15 cellular contexts compared by ENCODE assay signal in the genomic region with DNA sequence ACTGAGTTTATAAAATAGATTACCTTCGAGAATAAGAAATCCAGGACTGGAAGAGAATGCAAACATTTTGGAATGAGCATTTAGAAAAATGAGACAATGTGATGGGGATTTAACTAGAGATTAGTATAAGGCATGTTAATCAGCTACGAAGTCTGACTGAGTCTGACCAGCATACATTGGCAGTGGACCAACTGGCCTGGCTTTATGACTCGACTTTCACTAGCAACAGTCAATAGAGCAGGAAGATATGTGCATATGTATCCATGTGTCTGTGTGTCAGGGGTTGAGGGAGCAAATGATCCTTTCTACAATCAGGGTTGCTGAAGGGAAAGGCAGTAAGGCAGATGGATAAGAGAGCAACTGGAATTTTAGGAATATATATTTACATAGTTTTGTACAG.
DNase-seq lines count a peak whose midpoint lies in the region; ATAC-seq and TF ChIP-seq lines count a peak whose summit lies in the region.
"Had no signal": no experiment of that assay in that cellular context is flagged by ENCODE, and none has a peak within 500 bp of the region (broad histone marks: within the 10 kb centered on the region; RNA-seq: fewer than 3 reads in every experiment).

No MANE protein-coding gene starts in this region.

- no CpG with 5 or more reads among the region's 3 CpGs for WGBS in IMR-90 (ENCODE audit: extremely low coverage in 2 of 2, insufficient read length in 1 of 2), 2 experiments
- WGBS in sigmoid colon, 2 donors, result 52 to 65% methylated on average over 3 of the region's 3 CpGs

- no peak overlapping the region for H2AK5ac ChIP-seq in IMR-90 (ENCODE audit: low read depth, low read length)

- no peak overlapping the region for H3K18ac ChIP-seq in IMR-90 (ENCODE audit: low read depth, low read length)

- BruUV-seq in IMR-90 (replicated peaks; lab: Mats Ljungman, UMichigan), result no TSS peak

- no peak overlapping the region for H4K91ac ChIP-seq in IMR-90 (ENCODE audit: insufficient read depth, low read depth, low read length)

- H2BK20ac ChIP-seq in IMR-90 (ENCODE audit: low read depth, low read length), result peak overlapping the region; percentile 1; the same call in 1 of the 2 replicates

- no peaks in the 10 kb centered on the region for H3K36me3 ChIP-seq in BE2C
- no peaks in the 10 kb centered on the region for H3K36me3 ChIP-seq in IMR-90 (ENCODE audit: control insufficient read depth, insufficient read depth, low read length)
- no peaks in the 10 kb centered on the region for H3K36me3 ChIP-seq in adipocyte (ENCODE audit: control insufficient read depth, insufficient read depth, low read length, severe bottlenecking)
- H3K36me3 ChIP-seq in sigmoid colon, result no peaks in the 10 kb centered on the region
- H3K36me3 ChIP-seq: suprapubic skin had no signal

- no peak for TF ChIP-seq RAD21 in IMR-90 (IDR thresholded peaks at IDR 0.05; ENCODE audit: low read length)

- no peaks in the 10 kb centered on the region for H3K4me1 Mint-ChIP-seq in activated CD8-positive, alpha-beta T cell treated with anti-CD3 and anti-CD28 coated beads, Interleukin-2, amount 10 ng/mL, durations not matched to agents 7 days and 5 days (ENCODE audit: low read depth)
- H3K4me1 Mint-ChIP-seq: activated B cell treated with CpG ODN at 0.5 μM for 24 hours had no signal

- no peak overlapping the region for H4K8ac ChIP-seq in IMR-90 (ENCODE audit: low read depth in 2 of 2, low read length in 2 of 2)

- no peaks in the 10 kb centered on the region; the same call in 1 of the 2 replicates for H3K9me3 ChIP-seq in BE2C
- no peaks in the 10 kb centered on the region for H3K9me3 ChIP-seq in IMR-90 (ENCODE audit: control insufficient read depth, insufficient read depth, low read length)
- H3K9me3 ChIP-seq in adipocyte (ENCODE audit: control insufficient read depth, low read length), result no peaks in the 10 kb centered on the region
- no peaks in the 10 kb centered on the region for H3K9me3 ChIP-seq in sigmoid colon
- H3K9me3 ChIP-seq: suprapubic skin had no signal

- H3K27me3 Mint-ChIP-seq in activated CD8-positive, alpha-beta T cell treated with anti-CD3 and anti-CD28 coated beads, Interleukin-2, amount 10 ng/mL, durations not matched to agents 7 days and 5 days (ENCODE audit: low read depth), result no peaks in the 10 kb centered on the region
- H3K27me3 Mint-ChIP-seq: activated B cell treated with CpG ODN at 0.5 μM for 24 hours had no signal

- no peak overlapping the region; the same call in 1 of the 2 replicates for H3K56ac ChIP-seq in IMR-90 (ENCODE audit: extremely low read depth, insufficient read depth, low read length)

- H3K27ac ChIP-seq in IMR-90 (ENCODE audit: insufficient read depth, low read length) (no peak overlapping the region), sigmoid colon (no peak overlapping the region)
- H3K27ac ChIP-seq: suprapubic skin had no signal

- H2BK5ac ChIP-seq in IMR-90 (ENCODE audit: low read depth, low read length, poor library complexity, severe bottlenecking), result no peak overlapping the region

- no peaks in the 10 kb centered on the region for H3K9me1 ChIP-seq in IMR-90 (ENCODE audit: insufficient read depth, low read length)

- H3K4me1 ChIP-seq in BE2C (peaks cover 11% of the 10 kb centered on the region), IMR-90 (ENCODE audit: control insufficient read depth, insufficient read depth, low read length) (peaks cover 2% of the 10 kb centered on the region; the same call in 1 of the 2 replicates), adipocyte (ENCODE audit: control insufficient read depth, insufficient read depth, low read length) (peaks cover 4% of the 10 kb centered on the region), sigmoid colon (no peaks in the 10 kb centered on the region)
- H3K4me1 ChIP-seq: suprapubic skin had no signal

- dilution Hi-C loops in IMR-90 (cut with HindIII; ENCODE audit: low sequenced_read_pairs, unreplicated experiment), result no loop called here

- TF ChIP-seq POLR2A in IMR-90 (IDR thresholded peaks at IDR 0.05; ENCODE audit: low read depth, low read length) (no peak), sigmoid colon (IDR thresholded peaks at IDR 0.05) (no peak)

- H4K5ac ChIP-seq in IMR-90 (ENCODE audit: low read depth, low read length), result no peak overlapping the region

- H2BK15ac ChIP-seq in IMR-90 (ENCODE audit: low read depth, low read length), result no peak overlapping the region

- peak; percentile 83 for ATAC-seq in IMR-90 (ENCODE audit: low read depth)
- no peak for ATAC-seq in activated CD8-positive, alpha-beta T cell treated with anti-CD3 and anti-CD28 coated beads, Interleukin-2, amount 10 ng/mL, durations not matched to agents 7 days and 5 days
- ATAC-seq: left colon, Panc1 had no signal

- H3K4me2 ChIP-seq in IMR-90 (ENCODE audit: low read depth, low read length), result no peak overlapping the region

- no peak for TF ChIP-seq EP300 in sigmoid colon (IDR thresholded peaks at IDR 0.05)

- peaks cover 10% of the 10 kb centered on the region for H3K9me3 Mint-ChIP-seq in activated CD8-positive, alpha-beta T cell treated with anti-CD3 and anti-CD28 coated beads, Interleukin-2, amount 10 ng/mL, durations not matched to agents 7 days and 5 days (ENCODE audit: insufficient read depth)

- TF ChIP-seq CTCF in BE2C (IDR thresholded peaks at IDR 0.05; ENCODE audit: low read depth, low read length) (no peak), IMR-90 (conservative IDR thresholded peaks at IDR 0.05; ENCODE audit: low read depth, low read length) (no peak), sigmoid colon (IDR thresholded peaks at IDR 0.05) (no peak)

- DNase-seq in BE2C (peak; percentile 72), IMR-90 (peak; percentile 80), adipocyte (ENCODE audit: low read depth) (peak; percentile 69), fibroblast of the conjunctiva (ENCODE audit: low read depth) (peak; percentile 14), NCI-H2196 (lab: John Stamatoyannopoulos, UW; ENCODE audit: unreplicated experiment) (no peak), foreskin melanocyte (no peak), sigmoid colon (no peak)
- DNase-seq in activated CD8-positive, alpha-beta T cell treated with anti-CD3 and anti-CD28 coated beads, Interleukin-2, amount 10 ng/mL, durations not matched to agents 7 days and 5 days, result no peak
- DNase-seq: activated B cell treated with CpG ODN at 0.5 μM for 24 hours; activated naive CD4-positive, alpha-beta T cell; central memory CD4-positive, alpha-beta T cell; left colon; T-helper 1 cell had no signal

- no peaks in the 10 kb centered on the region for H4K20me1 ChIP-seq in IMR-90 (ENCODE audit: insufficient read depth, low read length)

- H2AK9ac ChIP-seq in IMR-90 (replicated peaks; ENCODE audit: low read depth, low read length, poor library complexity), result no peak overlapping the region

- H3K4me3 Mint-ChIP-seq in activated CD8-positive, alpha-beta T cell treated with anti-CD3 and anti-CD28 coated beads, Interleukin-2, amount 10 ng/mL, durations not matched to agents 7 days and 5 days, result no peak overlapping the region
- H3K4me3 Mint-ChIP-seq: activated B cell treated with CpG ODN at 0.5 μM for 24 hours had no signal

- H2BK120ac ChIP-seq in IMR-90 (ENCODE audit: low read depth, low read length), result no peak overlapping the region

- no peak overlapping the region for H3K9ac ChIP-seq in IMR-90 (ENCODE audit: low read depth, low read length)
- H3K9ac ChIP-seq in adipocyte (ENCODE audit: low read length), result no peak overlapping the region

- H3K4ac ChIP-seq in IMR-90 (ENCODE audit: low read depth, low read length), result no peak overlapping the region

- H3K23ac ChIP-seq in IMR-90 (ENCODE audit: low read depth, low read length), result no peak overlapping the region

- no peaks in the 10 kb centered on the region for H3K36me3 Mint-ChIP-seq in activated CD8-positive, alpha-beta T cell treated with anti-CD3 and anti-CD28 coated beads, Interleukin-2, amount 10 ng/mL, durations not matched to agents 7 days and 5 days (ENCODE audit: low read depth)

- peak overlapping the region; percentile 40 for H2AFZ ChIP-seq in IMR-90 (replicated peaks; ENCODE audit: low read length, poor library complexity)

- H3K27ac Mint-ChIP-seq in activated CD8-positive, alpha-beta T cell treated with anti-CD3 and anti-CD28 coated beads, Interleukin-2, amount 10 ng/mL, durations not matched to agents 7 days and 5 days, result no peak overlapping the region
- H3K27ac Mint-ChIP-seq: activated B cell treated with CpG ODN at 0.5 μM for 24 hours had no signal

- CTCF ChIA-PET in IMR-90 (lab: Yijun Ruan, JAX), result no interaction called here
- CTCF ChIA-PET in activated CD8-positive, alpha-beta T cell treated with anti-CD3 and anti-CD28 coated beads, Interleukin-2, amount 10 ng/mL, durations not matched to agents 7 days and 5 days (lab: Charles Lee), result no interaction called here

- in situ Hi-C loops in IMR-90 (cut with MboI; ENCODE audit: low sequenced_read_pairs), result no loop called here

- H3K4me3 ChIP-seq in BE2C (ENCODE audit: low read depth, low read length), result no peak overlapping the region
- H3K4me3 ChIP-seq in IMR-90 (ENCODE audit: insufficient read depth, low read depth, low read length), result no peak overlapping the region
- no peak overlapping the region for H3K4me3 ChIP-seq in adipocyte (ENCODE audit: low read length)
- H3K4me3 ChIP-seq in sigmoid colon, result no peak overlapping the region
- H3K4me3 ChIP-seq: suprapubic skin had no signal

- no peak overlapping the region for H3K14ac ChIP-seq in IMR-90 (replicated peaks; ENCODE audit: low read depth, low read length)

- intact Hi-C loops in IMR-90 (cut with micrococcal nuclease) (loop anchor here (10.0 kb wide), 1 partner anchor 451 kb away; no protein-coding TSS in a partner anchor), sigmoid colon (cut with DNase I) (no loop called here)

- no peaks in the 10 kb centered on the region for H3K79me1 ChIP-seq in IMR-90 (ENCODE audit: low read depth in 1 of 2, low read length in 2 of 2)

- H3K27me3 ChIP-seq in BE2C, result no peaks in the 10 kb centered on the region
- H3K27me3 ChIP-seq in IMR-90 (ENCODE audit: control insufficient read depth, insufficient read depth, low read length), result no peaks in the 10 kb centered on the region
- H3K27me3 ChIP-seq in adipocyte (replicated peaks; ENCODE audit: control insufficient read depth, insufficient read depth, low read length), result no peaks in the 10 kb centered on the region
- H3K27me3 ChIP-seq in sigmoid colon, result no peaks in the 10 kb centered on the region
- H3K27me3 ChIP-seq: suprapubic skin had no signal

- POLR2A ChIA-PET in IMR-90 (lab: Charles Lee; ENCODE audit: unreplicated experiment), result no interaction called here
- POLR2A ChIA-PET in activated CD8-positive, alpha-beta T cell treated with anti-CD3 and anti-CD28 coated beads, Interleukin-2, amount 10 ng/mL, durations not matched to agents 7 days and 5 days (lab: Charles Lee), result no interaction called here

TF ChIP-seq in IMR-90, 13 proteins besides CTCF, POLR2A, EP300 and RAD21 (continues in another document):
- TF ChIP-seq BHLHE40 (IDR thresholded peaks at IDR 0.05; ENCODE audit: low read depth, low read length), result no peak
- TF ChIP-seq RFX5 (IDR thresholded peaks at IDR 0.05; ENCODE audit: low read depth, low read length), result no peak
- no peak for TF ChIP-seq NFE2L2 (IDR thresholded peaks at IDR 0.05; ENCODE audit: low read depth, low read length)
- TF ChIP-seq RCOR1 (IDR thresholded peaks at IDR 0.05; ENCODE audit: insufficient replicate concordance, low read length), result no peak
- TF ChIP-seq FOS (IDR thresholded peaks at IDR 0.05; ENCODE audit: low read depth, low read length), result no peak
- TF ChIP-seq CEBPB (IDR thresholded peaks at IDR 0.05; ENCODE audit: low read depth, low read length), result no peak

Comparison
In these comparisons a context has a peak if more than half of its experiments do, and no peak if none do; other contexts are left out.
1. DNase-seq: peak in BE2C (single experiment), IMR-90 (single experiment), adipocyte (single experiment) and fibroblast of the conjunctiva (single experiment); none in NCI-H2196 (single experiment), foreskin melanocyte (single experiment), activated CD8-positive, alpha-beta T cell treated with anti-CD3 and anti-CD28 coated beads, Interleukin-2, amount 10 ng/mL, durations not matched to agents 7 days and 5 days (single experiment) and sigmoid colon (single experiment).